In the genomic region with DNA sequence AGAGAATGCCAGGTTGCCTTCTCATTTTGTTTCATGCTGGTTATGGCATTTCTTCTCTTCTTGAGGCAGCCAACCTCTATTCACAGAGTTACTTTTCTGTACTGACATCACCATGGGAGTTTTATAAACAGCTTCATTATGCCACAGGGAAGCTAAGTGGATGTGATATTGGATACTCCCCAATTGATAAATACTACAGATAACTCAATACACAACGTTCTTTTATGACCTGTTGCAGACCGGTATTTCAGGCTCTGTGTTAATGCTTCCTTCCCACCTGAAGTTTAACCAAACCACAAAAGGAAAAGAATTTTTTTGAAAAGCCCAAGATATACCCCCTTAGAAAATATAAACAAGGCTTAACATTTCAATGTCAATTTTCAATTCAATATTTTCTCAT, we compare ENCODE assay signal across 20 cellular contexts.
"Had no signal": no experiment of that assay in that cellular context is flagged by ENCODE, and none has a peak within 500 bp of the region (broad histone marks: within the 10 kb centered on the region; RNA-seq: fewer than 3 reads in every experiment).

No MANE protein-coding gene starts in this region.

- DNase-seq: activated CD4-positive, alpha-beta T cell treated with anti-CD3 and anti-CD28 coated beads for 1 hour; activated CD4-positive, alpha-beta T cell treated with anti-CD3 and anti-CD28 coated beads, Interleukin-2, amount 50 U/mL, for 1 hour; activated CD8-positive, alpha-beta T cell treated with anti-CD3 and anti-CD28 coated beads, Interleukin-2, amount 10 ng/mL, durations not matched to agents 7 days and 5 days; activated gamma-delta T cell; activated naive CD4-positive, alpha-beta T cell treated with anti-CD3 and anti-CD28 coated beads, Interleukin-2, amount 50 U/mL, for 16 hours; activated naive CD8-positive, alpha-beta T cell treated with anti-CD3 and anti-CD28 coated beads, Interleukin-2, amount 50 U/mL, for 24 hours; anterior cingulate cortex; body of pancreas; cortex of kidney; head of caudate nucleus; hypothalamus; midbrain; natural killer cell; stimulated activated CD4-positive, alpha-beta T cell treated with anti-CD3 and anti-CD28 coated beads, Interleukin-2, amount 100 ng/mL, for 48 hours; stimulated activated CD8-positive, alpha-beta memory T cell treated with anti-CD3 and anti-CD28 coated beads, Interleukin-4, amount 100 ng/mL, for 48 hours; stimulated activated naive B cell treated with anti-CD40 and anti-IgM and Interleukin-4, amounts not matched to agents 10 μg/mL and 1 μg/mL and 100 μg/mL, for 72 hours; testis; trophoblast cell had no signal

- H3K4me3 ChIP-seq: body of pancreas, cardiac muscle cell, gastroesophageal sphincter, testis had no signal

- ATAC-seq: activated CD8-positive, alpha-beta T cell treated with anti-CD3 and anti-CD28 coated beads, Interleukin-2, amount 10 ng/mL, durations not matched to agents 7 days and 5 days; activated naive CD8-positive, alpha-beta T cell treated with anti-CD3 and anti-CD28 coated beads, Interleukin-2, amount 50 U/mL, for 24 hours; body of pancreas; gastroesophageal sphincter; natural killer cell; stimulated activated naive B cell treated with anti-CD40 and anti-IgM and Interleukin-4, amounts not matched to agents 10 μg/mL and 1 μg/mL and 100 μg/mL, for 72 hours had no signal
